ENCODE assay signal across 1 cellular context in the genomic region with DNA sequence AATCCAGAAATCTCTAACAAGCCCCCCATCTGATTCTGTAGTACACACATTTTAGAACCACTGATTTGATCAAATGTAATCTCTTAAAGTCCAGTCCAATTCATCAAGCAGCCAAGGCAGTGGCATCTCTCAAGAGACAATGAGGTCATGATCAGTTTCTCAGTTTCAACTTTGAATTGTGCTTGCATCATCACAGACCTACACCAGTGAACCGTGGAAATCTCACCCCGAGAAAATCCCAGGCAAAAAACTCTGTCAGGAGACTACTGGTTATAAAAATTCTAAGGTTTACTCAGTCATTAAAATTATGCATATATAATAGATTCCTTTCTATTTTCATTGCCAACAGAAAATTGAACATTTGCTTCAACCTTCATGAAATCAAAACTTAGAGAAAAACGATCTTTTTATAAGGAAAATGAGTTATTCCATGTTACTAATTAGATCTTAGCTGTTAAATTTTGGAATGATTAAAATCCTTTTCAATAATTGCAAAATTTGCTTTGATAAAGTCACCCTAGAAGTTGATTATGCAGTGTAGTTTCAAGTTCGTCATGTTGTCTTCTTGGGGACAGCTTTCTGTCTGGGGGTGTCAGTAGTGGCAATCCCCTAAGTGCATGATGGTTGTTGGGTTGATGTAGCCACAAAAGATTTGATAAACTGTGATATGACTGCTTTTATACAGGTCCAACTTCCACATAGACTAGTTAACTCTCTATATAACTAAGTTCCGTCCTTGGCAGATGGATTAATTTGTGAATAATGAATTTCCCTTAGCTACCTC.
TF ChIP-seq lines count a peak whose summit lies in the region.

No MANE protein-coding gene starts in this region.

TF ChIP-seq in K562, 482 proteins besides CTCF, POLR2A, EP300 and RAD21 (continued from another document):
- TF ChIP-seq, protein P1, sequence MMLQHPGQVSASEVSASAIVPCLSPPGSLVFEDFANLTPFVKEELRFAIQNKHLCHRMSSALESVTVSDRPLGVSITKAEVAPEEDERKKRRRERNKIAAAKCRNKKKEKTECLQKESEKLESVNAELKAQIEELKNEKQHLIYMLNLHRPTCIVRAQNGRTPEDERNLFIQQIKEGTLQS (IDR thresholded peaks at IDR 0.05), result peak; percentile 64; the same call in 1 of the 2 replicates
- TF ChIP-seq, protein P1 (CRISPR knock-in tag; conservative IDR thresholded peaks at IDR 0.05), result no peak
- TF ChIP-seq HLTF (IDR thresholded peaks at IDR 0.05) (no peak), SMC3 (conservative IDR thresholded peaks at IDR 0.05; ENCODE audit: insufficient read depth, low read depth, low read length) (no peak), XRCC3 (IDR thresholded peaks at IDR 0.05) (no peak), XRCC4 (IDR thresholded peaks at IDR 0.05; ENCODE audit: extremely low read depth, insufficient read depth, insufficient read length) (no peak), KLF13 (tag; IDR thresholded peaks at IDR 0.05; ENCODE audit: borderline replicate concordance, low read depth) (no peak)
